ENCODE assay signal across 2 cellular contexts in the genomic region with DNA sequence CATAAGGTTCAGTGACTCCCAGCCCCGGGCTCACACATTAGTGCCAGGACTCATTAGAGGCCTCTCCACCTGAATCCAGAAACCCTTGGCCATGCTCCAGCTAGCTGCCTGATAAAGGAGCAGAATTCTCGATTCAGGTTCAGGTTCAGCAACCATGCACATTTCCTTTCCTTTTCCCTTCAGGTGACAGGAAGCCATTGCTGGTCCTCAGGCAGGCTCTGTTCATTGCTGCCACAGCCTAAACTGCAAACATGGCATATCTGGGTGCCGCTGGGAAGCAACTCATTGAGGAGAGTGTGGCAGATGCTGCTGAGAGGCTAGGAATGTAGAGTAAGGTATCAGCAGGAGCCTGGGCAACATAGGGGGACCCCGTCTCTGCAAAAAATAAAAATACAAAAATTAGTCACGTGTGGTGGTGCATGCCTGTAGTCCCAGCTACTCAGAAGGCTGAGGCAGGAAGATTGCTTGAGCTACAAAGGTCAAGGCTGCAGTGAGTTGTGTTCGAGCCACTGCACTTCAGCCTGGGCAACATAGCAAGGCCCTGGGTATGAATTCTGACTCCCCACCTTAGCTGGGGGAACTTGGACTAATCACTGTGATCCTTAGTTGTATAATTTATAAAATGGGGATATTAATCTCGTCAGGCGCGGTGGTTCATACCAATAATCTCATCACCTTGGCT.
TF ChIP-seq lines count a peak whose summit lies in the region.

No MANE protein-coding gene starts in this region.

TF ChIP-seq in GM23338, 12 proteins besides CTCF, POLR2A, EP300 and RAD21 (continues in another document):
- TF ChIP-seq JUNB (IDR thresholded peaks at IDR 0.05; ENCODE audit: unreplicated experiment) (no peak), EZH2phosphoT487 (IDR thresholded peaks at IDR 0.05; ENCODE audit: unreplicated experiment) (no peak), EZH2 (IDR thresholded peaks at IDR 0.05; ENCODE audit: low read depth, unreplicated experiment) (no peak), CREB1 (CRISPR knock-in tag; IDR thresholded peaks at IDR 0.05; ENCODE audit: low read depth) (no peak), NANOG (IDR thresholded peaks at IDR 0.05; ENCODE audit: borderline replicate concordance) (no peak), ETS1 (IDR thresholded peaks at IDR 0.05) (no peak), REST (IDR thresholded peaks at IDR 0.05; ENCODE audit: unreplicated experiment) (no peak), ZNF462 (CRISPR knock-in tag; IDR thresholded peaks at IDR 0.05) (no peak)

TF ChIP-seq in HepG2, 621 proteins besides CTCF, POLR2A, EP300 and RAD21 (continues in another document):
- no peak for TF ChIP-seq PRDM4 (CRISPR knock-in tag; IDR thresholded peaks at IDR 0.05; ENCODE audit: borderline replicate concordance)
- TF ChIP-seq, protein P1, sequence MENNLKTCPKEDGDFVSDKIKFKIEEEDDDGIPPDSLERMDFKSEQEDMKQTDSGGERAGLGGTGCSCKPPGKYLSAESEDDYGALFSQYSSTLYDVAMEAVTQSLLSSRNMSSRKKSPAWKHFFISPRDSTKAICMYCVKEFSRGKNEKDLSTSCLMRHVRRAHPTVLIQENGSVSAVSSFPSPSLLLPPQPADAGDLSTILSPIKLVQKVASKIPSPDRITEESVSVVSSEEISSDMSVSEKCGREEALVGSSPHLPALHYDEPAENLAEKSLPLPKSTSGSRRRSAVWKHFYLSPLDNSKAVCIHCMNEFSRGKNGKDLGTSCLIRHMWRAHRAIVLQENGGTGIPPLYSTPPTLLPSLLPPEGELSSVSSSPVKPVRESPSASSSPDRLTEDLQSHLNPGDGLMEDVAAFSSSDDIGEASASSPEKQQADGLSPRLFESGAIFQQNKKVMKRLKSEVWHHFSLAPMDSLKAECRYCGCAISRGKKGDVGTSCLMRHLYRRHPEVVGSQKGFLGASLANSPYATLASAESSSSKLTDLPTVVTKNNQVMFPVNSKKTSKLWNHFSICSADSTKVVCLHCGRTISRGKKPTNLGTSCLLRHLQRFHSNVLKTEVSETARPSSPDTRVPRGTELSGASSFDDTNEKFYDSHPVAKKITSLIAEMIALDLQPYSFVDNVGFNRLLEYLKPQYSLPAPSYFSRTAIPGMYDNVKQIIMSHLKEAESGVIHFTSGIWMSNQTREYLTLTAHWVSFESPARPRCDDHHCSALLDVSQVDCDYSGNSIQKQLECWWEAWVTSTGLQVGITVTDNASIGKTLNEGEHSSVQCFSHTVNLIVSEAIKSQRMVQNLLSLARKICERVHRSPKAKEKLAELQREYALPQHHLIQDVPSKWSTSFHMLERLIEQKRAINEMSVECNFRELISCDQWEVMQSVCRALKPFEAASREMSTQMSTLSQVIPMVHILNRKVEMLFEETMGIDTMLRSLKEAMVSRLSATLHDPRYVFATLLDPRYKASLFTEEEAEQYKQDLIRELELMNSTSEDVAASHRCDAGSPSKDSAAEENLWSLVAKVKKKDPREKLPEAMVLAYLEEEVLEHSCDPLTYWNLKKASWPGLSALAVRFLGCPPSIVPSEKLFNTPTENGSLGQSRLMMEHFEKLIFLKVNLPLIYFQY (CRISPR knock-in tag; IDR thresholded peaks at IDR 0.05; ENCODE audit: borderline replicate concordance): no peak
- TF ChIP-seq POLR2AphosphoS5 (IDR thresholded peaks at IDR 0.05; ENCODE audit: low read depth, low read length): no peak
- no peak for TF ChIP-seq ZNF138 (CRISPR knock-in tag; IDR thresholded peaks at IDR 0.05; ENCODE audit: low read depth)
- TF ChIP-seq GABPB1 (CRISPR knock-in tag; IDR thresholded peaks at IDR 0.05): no peak
- no peak for TF ChIP-seq RXRA (CRISPR knock-in tag; IDR thresholded peaks at IDR 0.05)
- TF ChIP-seq GATAD2A (CRISPR knock-in tag; IDR thresholded peaks at IDR 0.05): 0 out of 2 replicates have a peak, but pooled peaks have one; percentile 28
- no peak for TF ChIP-seq ZBTB3 (CRISPR knock-in tag; IDR thresholded peaks at IDR 0.05; ENCODE audit: borderline replicate concordance, low read depth)
- no peak for TF ChIP-seq BRCA1 (CRISPR knock-in tag; IDR thresholded peaks at IDR 0.05)
- no peak for TF ChIP-seq FIP1L1 (IDR thresholded peaks at IDR 0.05; ENCODE audit: borderline replicate concordance, insufficient read depth, low read depth, low read length)
- no peak for TF ChIP-seq ELK4 (CRISPR knock-in tag; IDR thresholded peaks at IDR 0.05; ENCODE audit: borderline replicate concordance)
- no peak for TF ChIP-seq SRSF1 (optimal IDR thresholded peaks at IDR 0.05; ENCODE audit: low read depth, low read length)
- TF ChIP-seq, protein P2, sequence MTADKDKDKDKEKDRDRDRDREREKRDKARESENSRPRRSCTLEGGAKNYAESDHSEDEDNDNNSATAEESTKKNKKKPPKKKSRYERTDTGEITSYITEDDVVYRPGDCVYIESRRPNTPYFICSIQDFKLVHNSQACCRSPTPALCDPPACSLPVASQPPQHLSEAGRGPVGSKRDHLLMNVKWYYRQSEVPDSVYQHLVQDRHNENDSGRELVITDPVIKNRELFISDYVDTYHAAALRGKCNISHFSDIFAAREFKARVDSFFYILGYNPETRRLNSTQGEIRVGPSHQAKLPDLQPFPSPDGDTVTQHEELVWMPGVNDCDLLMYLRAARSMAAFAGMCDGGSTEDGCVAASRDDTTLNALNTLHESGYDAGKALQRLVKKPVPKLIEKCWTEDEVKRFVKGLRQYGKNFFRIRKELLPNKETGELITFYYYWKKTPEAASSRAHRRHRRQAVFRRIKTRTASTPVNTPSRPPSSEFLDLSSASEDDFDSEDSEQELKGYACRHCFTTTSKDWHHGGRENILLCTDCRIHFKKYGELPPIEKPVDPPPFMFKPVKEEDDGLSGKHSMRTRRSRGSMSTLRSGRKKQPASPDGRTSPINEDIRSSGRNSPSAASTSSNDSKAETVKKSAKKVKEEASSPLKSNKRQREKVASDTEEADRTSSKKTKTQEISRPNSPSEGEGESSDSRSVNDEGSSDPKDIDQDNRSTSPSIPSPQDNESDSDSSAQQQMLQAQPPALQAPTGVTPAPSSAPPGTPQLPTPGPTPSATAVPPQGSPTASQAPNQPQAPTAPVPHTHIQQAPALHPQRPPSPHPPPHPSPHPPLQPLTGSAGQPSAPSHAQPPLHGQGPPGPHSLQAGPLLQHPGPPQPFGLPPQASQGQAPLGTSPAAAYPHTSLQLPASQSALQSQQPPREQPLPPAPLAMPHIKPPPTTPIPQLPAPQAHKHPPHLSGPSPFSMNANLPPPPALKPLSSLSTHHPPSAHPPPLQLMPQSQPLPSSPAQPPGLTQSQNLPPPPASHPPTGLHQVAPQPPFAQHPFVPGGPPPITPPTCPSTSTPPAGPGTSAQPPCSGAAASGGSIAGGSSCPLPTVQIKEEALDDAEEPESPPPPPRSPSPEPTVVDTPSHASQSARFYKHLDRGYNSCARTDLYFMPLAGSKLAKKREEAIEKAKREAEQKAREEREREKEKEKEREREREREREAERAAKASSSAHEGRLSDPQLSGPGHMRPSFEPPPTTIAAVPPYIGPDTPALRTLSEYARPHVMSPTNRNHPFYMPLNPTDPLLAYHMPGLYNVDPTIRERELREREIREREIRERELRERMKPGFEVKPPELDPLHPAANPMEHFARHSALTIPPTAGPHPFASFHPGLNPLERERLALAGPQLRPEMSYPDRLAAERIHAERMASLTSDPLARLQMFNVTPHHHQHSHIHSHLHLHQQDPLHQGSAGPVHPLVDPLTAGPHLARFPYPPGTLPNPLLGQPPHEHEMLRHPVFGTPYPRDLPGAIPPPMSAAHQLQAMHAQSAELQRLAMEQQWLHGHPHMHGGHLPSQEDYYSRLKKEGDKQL (CRISPR knock-in tag; IDR thresholded peaks at IDR 0.05; ENCODE audit: low read depth): no peak
- TF ChIP-seq, protein P3, sequence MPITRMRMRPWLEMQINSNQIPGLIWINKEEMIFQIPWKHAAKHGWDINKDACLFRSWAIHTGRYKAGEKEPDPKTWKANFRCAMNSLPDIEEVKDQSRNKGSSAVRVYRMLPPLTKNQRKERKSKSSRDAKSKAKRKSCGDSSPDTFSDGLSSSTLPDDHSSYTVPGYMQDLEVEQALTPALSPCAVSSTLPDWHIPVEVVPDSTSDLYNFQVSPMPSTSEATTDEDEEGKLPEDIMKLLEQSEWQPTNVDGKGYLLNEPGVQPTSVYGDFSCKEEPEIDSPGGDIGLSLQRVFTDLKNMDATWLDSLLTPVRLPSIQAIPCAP (CRISPR knock-in tag; IDR thresholded peaks at IDR 0.05; ENCODE audit: low read depth): no peak
- TF ChIP-seq ETV6 (CRISPR knock-in tag; conservative IDR thresholded peaks at IDR 0.05): no peak
- TF ChIP-seq PAWR (CRISPR knock-in tag; IDR thresholded peaks at IDR 0.05; ENCODE audit: borderline replicate concordance): no peak
- no peak for TF ChIP-seq MYC (CRISPR knock-in tag; IDR thresholded peaks at IDR 0.05; ENCODE audit: borderline replicate concordance)
- TF ChIP-seq MEF2D (CRISPR knock-in tag; IDR thresholded peaks at IDR 0.05): no peak
- TF ChIP-seq, protein P4, sequence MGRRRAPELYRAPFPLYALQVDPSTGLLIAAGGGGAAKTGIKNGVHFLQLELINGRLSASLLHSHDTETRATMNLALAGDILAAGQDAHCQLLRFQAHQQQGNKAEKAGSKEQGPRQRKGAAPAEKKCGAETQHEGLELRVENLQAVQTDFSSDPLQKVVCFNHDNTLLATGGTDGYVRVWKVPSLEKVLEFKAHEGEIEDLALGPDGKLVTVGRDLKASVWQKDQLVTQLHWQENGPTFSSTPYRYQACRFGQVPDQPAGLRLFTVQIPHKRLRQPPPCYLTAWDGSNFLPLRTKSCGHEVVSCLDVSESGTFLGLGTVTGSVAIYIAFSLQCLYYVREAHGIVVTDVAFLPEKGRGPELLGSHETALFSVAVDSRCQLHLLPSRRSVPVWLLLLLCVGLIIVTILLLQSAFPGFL (CRISPR knock-in tag; IDR thresholded peaks at IDR 0.05): no peak
- TF ChIP-seq, protein P5, sequence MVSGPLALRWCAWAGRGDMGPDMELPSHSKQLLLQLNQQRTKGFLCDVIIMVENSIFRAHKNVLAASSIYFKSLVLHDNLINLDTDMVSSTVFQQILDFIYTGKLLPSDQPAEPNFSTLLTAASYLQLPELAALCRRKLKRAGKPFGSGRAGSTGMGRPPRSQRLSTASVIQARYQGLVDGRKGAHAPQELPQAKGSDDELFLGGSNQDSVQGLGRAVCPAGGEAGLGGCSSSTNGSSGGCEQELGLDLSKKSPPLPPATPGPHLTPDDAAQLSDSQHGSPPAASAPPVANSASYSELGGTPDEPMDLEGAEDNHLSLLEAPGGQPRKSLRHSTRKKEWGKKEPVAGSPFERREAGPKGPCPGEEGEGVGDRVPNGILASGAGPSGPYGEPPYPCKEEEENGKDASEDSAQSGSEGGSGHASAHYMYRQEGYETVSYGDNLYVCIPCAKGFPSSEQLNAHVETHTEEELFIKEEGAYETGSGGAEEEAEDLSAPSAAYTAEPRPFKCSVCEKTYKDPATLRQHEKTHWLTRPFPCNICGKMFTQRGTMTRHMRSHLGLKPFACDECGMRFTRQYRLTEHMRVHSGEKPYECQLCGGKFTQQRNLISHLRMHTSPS (CRISPR knock-in tag; IDR thresholded peaks at IDR 0.05; ENCODE audit: low read depth): peak; percentile 41; the same call in 1 of the 2 replicates
- TF ChIP-seq SMAD3 (CRISPR knock-in tag; IDR thresholded peaks at IDR 0.05): no peak
- no peak for TF ChIP-seq HCFC1 (IDR thresholded peaks at IDR 0.05; ENCODE audit: low read depth, low read length)
- no peak for TF ChIP-seq ZNF430 (CRISPR knock-in tag; IDR thresholded peaks at IDR 0.05)
- no peak for TF ChIP-seq ZNF577 (CRISPR knock-in tag; IDR thresholded peaks at IDR 0.05; ENCODE audit: borderline replicate concordance, low read depth)
- no peak for TF ChIP-seq ZSCAN30 (CRISPR knock-in tag; IDR thresholded peaks at IDR 0.05)
- no peak for TF ChIP-seq ZSCAN12 (CRISPR knock-in tag; IDR thresholded peaks at IDR 0.05)
- TF ChIP-seq MTA1 (CRISPR knock-in tag; IDR thresholded peaks at IDR 0.05; ENCODE audit: borderline replicate concordance): no peak
- peak; percentile 60 for TF ChIP-seq SALL1 (CRISPR knock-in tag; IDR thresholded peaks at IDR 0.05)
- TF ChIP-seq ZSCAN21 (CRISPR knock-in tag; IDR thresholded peaks at IDR 0.05; ENCODE audit: borderline replicate concordance): no peak
- no peak for TF ChIP-seq ZNF451 (CRISPR knock-in tag; IDR thresholded peaks at IDR 0.05)
- TF ChIP-seq ZFP82 (CRISPR knock-in tag; IDR thresholded peaks at IDR 0.05; ENCODE audit: borderline replicate concordance): no peak
- TF ChIP-seq HNF4A (CRISPR knock-in tag; IDR thresholded peaks at IDR 0.05): peak; percentile 48; the same call in 1 of the 2 replicates
- no peak for TF ChIP-seq GRHL1 (CRISPR knock-in tag; conservative IDR thresholded peaks at IDR 0.05)
